Comparison of ENCODE assay signal across 10 cellular contexts in the genomic region with DNA sequence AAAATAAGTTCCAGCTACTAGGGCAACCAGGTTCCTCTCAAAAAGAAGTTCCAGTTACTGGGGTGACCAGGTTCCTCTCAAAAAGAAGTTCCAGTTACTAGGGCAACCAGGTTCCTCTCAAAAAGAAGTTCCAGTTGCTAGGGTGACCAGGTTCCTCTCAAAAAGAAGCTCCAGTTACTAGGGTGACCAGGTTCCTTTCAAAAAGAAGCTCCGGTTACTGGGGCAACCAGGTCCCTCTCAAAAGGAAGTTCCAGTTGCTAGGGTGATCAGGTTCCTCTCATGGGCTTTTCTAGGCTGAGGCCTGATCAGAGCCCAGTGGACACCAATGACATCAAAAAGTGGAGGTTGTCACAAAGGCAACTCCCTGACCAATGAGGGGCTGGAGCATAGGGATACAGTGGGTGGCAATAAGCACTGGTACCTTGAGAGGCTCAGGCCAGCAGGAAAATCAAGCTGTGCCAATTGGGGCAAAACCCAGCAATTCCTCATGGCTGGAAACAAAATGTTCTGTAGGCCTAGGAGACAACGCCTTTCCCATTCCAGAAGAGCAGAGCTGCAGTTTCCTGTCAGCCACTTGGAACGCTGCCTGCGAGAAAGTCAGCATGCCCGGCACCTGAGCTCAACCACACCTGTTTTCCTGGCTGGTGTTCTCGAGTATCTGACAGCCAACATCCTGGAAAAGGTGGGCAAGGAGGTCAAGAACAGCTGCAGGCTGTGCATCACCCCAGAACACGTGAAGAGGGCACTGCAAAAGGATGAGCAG. TPM values are rescaled to one million over a fixed set of nuclear protein-coding genes. Genes with fewer than 3 reads are reported as not detected.
DNase-seq lines count a peak whose midpoint lies in the region; ATAC-seq lines count a peak whose summit lies in the region.
"Had no signal": no experiment of that assay in that cellular context is flagged by ENCODE, and none has a peak within 500 bp of the region (broad histone marks: within the 10 kb centered on the region; RNA-seq: fewer than 3 reads in every experiment).

No MANE protein-coding gene starts in this region.

- H3K4me3 ChIP-seq in esophagus (ENCODE audit: low read depth in 1 of 2, low read length in 2 of 2) = no peak overlapping the region
- H3K4me3 ChIP-seq: psoas muscle had no signal

- peaks cover 0 to 12% of the 10 kb centered on the region in 2 donors for H3K4me1 ChIP-seq in esophagus (ENCODE audit: control insufficient read depth in 2 of 2, insufficient read depth in 2 of 2, low read length in 1 of 2)
- H3K4me1 ChIP-seq: psoas muscle had no signal

- peak; percentile 89 for ATAC-seq in GM19351 (IDR thresholded peaks at IDR 0.05; ENCODE audit: unreplicated experiment)
- ATAC-seq in HG03108 (IDR thresholded peaks at IDR 0.05; ENCODE audit: unreplicated experiment) = no peak
- ATAC-seq in HG03571 (IDR thresholded peaks at IDR 0.05; ENCODE audit: unreplicated experiment) = no peak
- ATAC-seq: psoas muscle had no signal

- no peaks in the 10 kb centered on the region for H3K36me3 ChIP-seq in esophagus (ENCODE audit: control insufficient read depth in 2 of 2, insufficient read depth in 2 of 2, low read length in 1 of 2)

- peak overlapping the region; percentile 52 to 61 for H3K27ac ChIP-seq in esophagus (ENCODE audit: low read depth in 2 of 2, low read length in 1 of 2)
- H3K27ac ChIP-seq: KMS-11, psoas muscle had no signal

- 46 to 55% methylated on average over 7 of the region's 7 CpGs for WGBS in esophagus, 2 donors

- H3K9me3 ChIP-seq in esophagus (ENCODE audit: control insufficient read depth in 2 of 2, insufficient read depth in 1 of 2, low read depth in 1 of 2, low read length in 1 of 2) = no peaks in the 10 kb centered on the region
- H3K9me3 ChIP-seq: psoas muscle had no signal

- H3K27me3 ChIP-seq in esophagus (ENCODE audit: control insufficient read depth in 1 of 2, insufficient read depth in 2 of 2, low read length in 2 of 2) = no peaks in the 10 kb centered on the region

- DNase-seq in COLO668 (lab: John Stamatoyannopoulos, UW; ENCODE audit: unreplicated experiment) (peak; percentile 57), NCI-H1105 treated with DMSO at 0.1 percent for 48 hours (lab: John Stamatoyannopoulos, UW) (peak; percentile 87), HuH-7 (ENCODE audit: low spot score) (no peak), GOT3 (lab: John Stamatoyannopoulos, UW) (no peak)
- DNase-seq: psoas muscle had no signal

RNA-seq across cellular contexts. Expression of gene SYTL5, which starts 12.3 kb away (rescaled TPM):
- 1 to 10 TPM; 3.0 TPM for polyA plus RNA-seq in esophagus

Comparison
In these comparisons a context has a peak if more than half of its experiments do, and no peak if none do; other contexts are left out.
1. DNase-seq: peak in COLO668 (single experiment) and NCI-H1105 treated with DMSO at 0.1 percent for 48 hours (single experiment); none in HuH-7 (single experiment) and GOT3 (single experiment).